13 cellular contexts compared by ENCODE assay signal in the genomic region with DNA sequence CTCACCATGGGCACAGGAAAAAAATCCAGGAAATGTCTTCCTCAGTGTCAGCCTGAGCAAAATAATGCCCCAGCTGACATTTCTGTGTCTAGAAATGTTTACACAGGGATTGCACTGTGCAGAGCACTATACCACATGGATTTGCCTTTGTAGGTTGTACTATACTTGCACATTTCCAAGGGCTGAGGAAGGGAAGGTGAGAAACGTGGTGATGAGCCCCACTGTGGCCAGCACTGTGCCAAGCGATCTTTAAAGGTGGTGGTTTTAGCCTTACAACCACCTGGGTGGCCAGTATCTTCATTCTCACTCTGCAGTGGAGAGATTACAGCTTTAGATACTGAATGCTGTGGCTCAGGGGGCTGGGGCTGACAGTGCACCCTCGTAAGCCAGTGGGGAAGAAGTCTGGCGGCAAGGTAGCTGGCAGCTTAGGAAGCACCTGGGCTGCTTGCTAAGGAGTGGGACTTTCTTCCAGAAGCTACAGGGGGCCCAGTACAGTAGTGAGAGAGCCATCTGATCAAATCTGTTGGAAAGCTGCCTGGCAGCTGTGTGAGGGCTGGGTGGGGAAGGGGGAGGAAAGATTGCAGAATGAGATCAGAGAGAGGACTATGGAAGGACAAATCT.
DNase-seq lines count a peak whose midpoint lies in the region; ATAC-seq and TF ChIP-seq lines count a peak whose summit lies in the region.
"Had no signal": no experiment of that assay in that cellular context is flagged by ENCODE, and none has a peak within 500 bp of the region (broad histone marks: within the 10 kb centered on the region; RNA-seq: fewer than 3 reads in every experiment).

No MANE protein-coding gene starts in this region.

- TF ChIP-seq CTCF in MM.1S (IDR thresholded peaks at IDR 0.05; ENCODE audit: low read length) (no peak), WERI-Rb-1 (IDR thresholded peaks at IDR 0.05; ENCODE audit: low read depth, low read length) (no peak)

- H3K36me3 ChIP-seq in MM.1S (replicated peaks; ENCODE audit: insufficient read depth, low read length) (no peaks in the 10 kb centered on the region), WERI-Rb-1 (no peaks in the 10 kb centered on the region)
- H3K36me3 ChIP-seq: prostate gland had no signal

- H3K9ac ChIP-seq in MM.1S (ENCODE audit: low read length), result peak overlapping the region; percentile 67

- peak; percentile 22 for DNase-seq in AG08395 (ENCODE audit: low spot score)
- peak; percentile 86 for DNase-seq in MM.1S
- peak; percentile 74 for DNase-seq in WERI-Rb-1
- peak; percentile 34 to 50 for DNase-seq in hippocampal formation (lab: John Stamatoyannopoulos, UW)
- no peak for DNase-seq in stimulated activated naive CD8-positive, alpha-beta T cell treated with anti-CD3 and anti-CD28 coated beads, Interleukin-15, Interleukin-2, amounts not matched to agents 100 U/mL and 50 U/mL, for 24 hours
- no peak for DNase-seq in stimulated activated CD8-positive, alpha-beta memory T cell treated with anti-CD3 and anti-CD28 coated beads, Interleukin-4, amount 100 ng/mL, for 48 hours
- no peak for DNase-seq in NCI-H748 (lab: John Stamatoyannopoulos, UW; ENCODE audit: unreplicated experiment)
- DNase-seq: activated CD4-positive, alpha-beta T cell treated with anti-CD3 and anti-CD28 coated beads, Interleukin-2, amount 50 U/mL, for 1 hour; NCI-H1105; stimulated activated CD4-positive, alpha-beta T cell treated with anti-CD3 and anti-CD28 coated beads, Interleukin-4, amount 100 ng/mL, for 1 hour had no signal

- no peaks in the 10 kb centered on the region for H4K20me1 ChIP-seq in MM.1S (ENCODE audit: insufficient read depth, low read length)

- H3K4me3 ChIP-seq in MM.1S (ENCODE audit: low read length), result peak overlapping the region; percentile 23; the same call in 1 of the 2 replicates
- H3K4me3 ChIP-seq in WERI-Rb-1 (ENCODE audit: low read depth, low read length), result no peak overlapping the region
- H3K4me3 ChIP-seq: PC-9, prostate gland had no signal

- H3K9me2 ChIP-seq in MM.1S (replicated peaks; ENCODE audit: insufficient read depth, low read length), result no peaks in the 10 kb centered on the region

- H3K4me1 ChIP-seq in MM.1S (ENCODE audit: low read length), result peaks cover 46% of the 10 kb centered on the region
- H3K4me1 ChIP-seq: prostate gland had no signal

- H3K27me3 ChIP-seq in MM.1S (replicated peaks; ENCODE audit: insufficient read depth, low read length) (no peaks in the 10 kb centered on the region), WERI-Rb-1 (ENCODE audit: insufficient read depth, low read depth, severe bottlenecking) (no peaks in the 10 kb centered on the region)

- H3K4me2 ChIP-seq in MM.1S (ENCODE audit: low read depth, low read length), result peak overlapping the region; percentile 50

- no peaks in the 10 kb centered on the region for H3K79me2 ChIP-seq in MM.1S (ENCODE audit: low read length)

- peak overlapping the region; percentile 94 for H3K27ac ChIP-seq in MM.1S (ENCODE audit: low read length)
- H3K27ac ChIP-seq in WERI-Rb-1, result peak overlapping the region; percentile 51
- H3K27ac ChIP-seq: PC-9, prostate gland had no signal

- ATAC-seq in stimulated activated naive CD8-positive, alpha-beta T cell treated with anti-CD3 and anti-CD28 coated beads, Interleukin-15, Interleukin-2, amounts not matched to agents 100 U/mL and 50 U/mL, for 24 hours, result no peak
- ATAC-seq in GM18907 (IDR thresholded peaks at IDR 0.05; ENCODE audit: unreplicated experiment), result no peak

- H2AFZ ChIP-seq in MM.1S (ENCODE audit: low read length), result no peak overlapping the region
- H2AFZ ChIP-seq: PC-9 had no signal

- peaks cover 32% of the 10 kb centered on the region for H3F3A ChIP-seq in MM.1S (ENCODE audit: insufficient read depth, low read length)

- H3K9me3 ChIP-seq in MM.1S (replicated peaks; ENCODE audit: insufficient read depth, low read length), result no peaks in the 10 kb centered on the region
- H3K9me3 ChIP-seq in WERI-Rb-1 (ENCODE audit: severe bottlenecking), result no peaks in the 10 kb centered on the region
- H3K9me3 ChIP-seq: prostate gland had no signal

Comparison
In these comparisons a context has a peak if more than half of its experiments do, and no peak if none do; other contexts are left out.
1. DNase-seq: peak in AG08395 (single experiment), MM.1S (single experiment), WERI-Rb-1 (single experiment) and hippocampal formation (2 of 2); none in stimulated activated naive CD8-positive, alpha-beta T cell treated with anti-CD3 and anti-CD28 coated beads, Interleukin-15, Interleukin-2, amounts not matched to agents 100 U/mL and 50 U/mL, for 24 hours (single experiment), stimulated activated CD8-positive, alpha-beta memory T cell treated with anti-CD3 and anti-CD28 coated beads, Interleukin-4, amount 100 ng/mL, for 48 hours (single experiment) and NCI-H748 (single experiment).